12 cellular contexts compared by ENCODE assay signal in genomic region chr2:158391876-158392275, GRCh38.
DNase-seq lines count a peak whose midpoint lies in the region; ATAC-seq, FAIRE-seq and TF ChIP-seq lines count a peak whose summit lies in the region.
"Had no signal": no experiment of that assay in that cellular context is flagged by ENCODE, and none has a peak within 500 bp of the region (broad histone marks: within the 10 kb centered on the region; RNA-seq: fewer than 3 reads in every experiment).

No MANE protein-coding gene starts in this region.

- no peaks in the 10 kb centered on the region for H3K4me1 ChIP-seq in breast epithelium

- no peak for TF ChIP-seq CTCF in MCF 10A (IDR thresholded peaks at IDR 0.05; ENCODE audit: unreplicated experiment)
- no peak for TF ChIP-seq CTCF in breast epithelium (IDR thresholded peaks at IDR 0.05)
- TF ChIP-seq CTCF in NB4 (IDR thresholded peaks at IDR 0.05; ENCODE audit: low read depth, low read length) = no peak
- no peak for TF ChIP-seq CTCF in GM10248 (IDR thresholded peaks at IDR 0.05; ENCODE audit: control extremely low read depth, extremely low read depth, low read depth, missing control alignments)

- no peaks in the 10 kb centered on the region for H3K36me3 ChIP-seq in breast epithelium
- H3K36me3 ChIP-seq: BLaER1 treated with 17β-estradiol and CSF1 and Interleukin-3, amounts not matched to agents 10 nM and 100 nM had no signal

- BruUV-seq in MCF 10A (replicated peaks; lab: Mats Ljungman, UMichigan) = no TSS peak

- peak; percentile 89 for ATAC-seq in central memory CD8-positive, alpha-beta T cell (replicated peaks; ENCODE audit: extremely low read depth, poor library complexity, severe bottlenecking)
- ATAC-seq in GM18520 (IDR thresholded peaks at IDR 0.05; ENCODE audit: unreplicated experiment) = no peak

- no peaks in the 10 kb centered on the region for H3K9me3 ChIP-seq in breast epithelium
- H3K9me3 ChIP-seq: BLaER1 treated with 17β-estradiol and CSF1 and Interleukin-3, amounts not matched to agents 10 nM and 100 nM had no signal

- peak; percentile 29 for DNase-seq in MCF 10A (ENCODE audit: unreplicated experiment)
- DNase-seq in breast epithelium (ENCODE audit: low spot score in 2 of 2) = no peak
- peak; percentile 6 for DNase-seq in NB4 (ENCODE audit: low read depth)
- DNase-seq in central memory CD8-positive, alpha-beta T cell (ENCODE audit: low spot score in 2 of 2) = no peak
- peak; percentile 30 for DNase-seq in urothelium cell line (ENCODE audit: low spot score)
- DNase-seq in anterior cingulate cortex (lab: John Stamatoyannopoulos, UW) = no peak
- DNase-seq in GM10248 (ENCODE audit: extremely low spot score) = no peak
- DNase-seq: NCI-H1694; stimulated activated CD4-positive, alpha-beta T cell treated with anti-CD3 and anti-CD28 coated beads, Interleukin-2, amount 100 ng/mL, for 24 hours had no signal

- H3K4me1 Mint-ChIP-seq in MCF 10A (ENCODE audit: insufficient read depth, unreplicated experiment) = peaks cover 9% of the 10 kb centered on the region
- H3K4me1 Mint-ChIP-seq in central memory CD8-positive, alpha-beta T cell = peaks cover 9% of the 10 kb centered on the region

- H3K9me3 Mint-ChIP-seq in MCF 10A (ENCODE audit: unreplicated experiment) = no peaks in the 10 kb centered on the region
- no peaks in the 10 kb centered on the region for H3K9me3 Mint-ChIP-seq in central memory CD8-positive, alpha-beta T cell

- H3K27ac Mint-ChIP-seq in MCF 10A (ENCODE audit: low read depth, unreplicated experiment) = no peak overlapping the region
- H3K27ac Mint-ChIP-seq in central memory CD8-positive, alpha-beta T cell (ENCODE audit: low read depth) = no peak overlapping the region

- TF ChIP-seq POLR2A in breast epithelium (IDR thresholded peaks at IDR 0.05) (no peak), NB4 (IDR thresholded peaks at IDR 0.05; ENCODE audit: extremely low read depth, insufficient read length) (no peak)

- POLR2A ChIA-PET in MCF 10A (lab: Yijun Ruan, JAX) = no interaction called here
- POLR2A ChIA-PET in GM10248 (lab: Yijun Ruan, JAX) = no interaction called here

- H3K4me3 ChIP-seq in breast epithelium (no peak overlapping the region), NB4 (ENCODE audit: low read depth, low read length) (no peak overlapping the region)
- H3K4me3 ChIP-seq: BLaER1 treated with 17β-estradiol and CSF1 and Interleukin-3, amounts not matched to agents 10 nM and 100 nM had no signal

- no peak overlapping the region for H3K27ac ChIP-seq in breast epithelium
- H3K27ac ChIP-seq: BLaER1 treated with 17β-estradiol and CSF1 and Interleukin-3, amounts not matched to agents 10 nM and 100 nM had no signal

- no peaks in the 10 kb centered on the region for H3K36me3 Mint-ChIP-seq in MCF 10A (ENCODE audit: insufficient read depth, unreplicated experiment)
- no peaks in the 10 kb centered on the region for H3K36me3 Mint-ChIP-seq in central memory CD8-positive, alpha-beta T cell (ENCODE audit: insufficient read depth)

- no peaks in the 10 kb centered on the region for H3K27me3 ChIP-seq in breast epithelium
- H3K27me3 ChIP-seq: BLaER1 treated with 17β-estradiol and CSF1 and Interleukin-3, amounts not matched to agents 10 nM and 100 nM had no signal

- H3K27me3 Mint-ChIP-seq in MCF 10A (ENCODE audit: insufficient read depth, unreplicated experiment) = no peaks in the 10 kb centered on the region
- H3K27me3 Mint-ChIP-seq in central memory CD8-positive, alpha-beta T cell = peaks cover 16% of the 10 kb centered on the region

- CTCF ChIA-PET in MCF 10A (lab: Yijun Ruan, JAX) = interaction anchor here (0.5 to 0.7 kb wide), 2 partner anchors 108 to 212 kb away, joined by 3 to 4 read pairs; no protein-coding TSS in a partner anchor
- CTCF ChIA-PET in GM10248 (lab: Yijun Ruan, JAX) = no interaction called here

- intact Hi-C loops in MCF 10A (cut with micrococcal nuclease) = no loop called here
- intact Hi-C loops in breast epithelium (cut with DNase I; ENCODE audit: low total_unique reads) = no loop called here

- no peak for FAIRE-seq in urothelium cell line (lab: Jason Lieb, UNC)
- FAIRE-seq: GM12892 had no signal

- no peak overlapping the region for H3K4me3 Mint-ChIP-seq in MCF 10A (ENCODE audit: unreplicated experiment)
- H3K4me3 Mint-ChIP-seq in central memory CD8-positive, alpha-beta T cell = no peak overlapping the region

Comparison
In these comparisons a context has a peak if more than half of its experiments do, and no peak if none do; other contexts are left out.
1. DNase-seq: peak in MCF 10A (single experiment), NB4 (single experiment) and urothelium cell line (single experiment); none in breast epithelium (0 of 2), central memory CD8-positive, alpha-beta T cell (0 of 2), anterior cingulate cortex (0 of 58) and GM10248 (single experiment).